ENCODE assay signal across 8 cellular contexts in the genomic region with DNA sequence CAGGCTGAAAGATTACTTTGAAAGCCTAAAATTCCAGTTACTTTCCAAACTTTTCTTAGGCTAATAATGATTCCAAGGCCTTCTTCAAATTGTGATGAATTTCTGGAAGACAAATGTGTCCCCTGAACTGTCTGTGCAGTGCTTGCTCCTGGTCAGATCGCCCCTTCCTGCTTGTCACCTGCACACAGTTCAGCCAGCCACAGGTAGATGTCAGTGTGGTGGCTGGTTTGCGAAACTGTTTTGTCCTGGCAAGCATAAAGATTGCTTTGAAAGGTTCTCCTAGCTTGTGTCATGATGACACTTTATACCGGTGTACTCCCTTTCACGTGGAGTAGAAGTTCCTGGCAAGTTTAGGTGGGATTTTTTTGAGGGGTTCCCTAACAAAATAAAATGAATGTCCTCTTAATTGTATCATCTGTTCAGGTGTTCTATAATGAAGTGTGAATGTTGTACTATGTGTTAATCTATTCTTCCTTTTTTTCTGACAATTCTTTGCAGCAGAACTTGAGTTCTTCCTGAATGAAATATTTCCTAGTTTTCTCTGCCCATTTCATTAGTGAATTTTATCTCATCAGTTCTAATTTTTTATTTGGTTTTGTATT.
A peak's percentile ranks its signal among the peaks of the same experiment; 100 is the strongest.
DNase-seq lines count a peak whose midpoint lies in the region; ATAC-seq and TF ChIP-seq lines count a peak whose summit lies in the region.

No MANE protein-coding gene starts in this region.

- no peak overlapping the region for H3K18ac ChIP-seq in neuronal stem cell (ENCODE audit: low read length)

- no peaks in the 10 kb centered on the region for H3K36me3 Mint-ChIP-seq in natural killer cell
- no peaks in the 10 kb centered on the region for H3K36me3 Mint-ChIP-seq in natural killer cell treated with Interleukin-12 subunit alpha and Interleukin-12 subunit beta and Interleukin-15 and Interleukin-18, amount 100 ng/mL, for 72 hours
- no peaks in the 10 kb centered on the region for H3K36me3 Mint-ChIP-seq in activated T-cell treated with anti-CD3 and anti-CD28 coated beads, Interleukin-2, amount 50 U/mL, for 72 hours (ENCODE audit: insufficient read depth in 2 of 2)

- H3K27me3 Mint-ChIP-seq in natural killer cell (ENCODE audit: low read depth in 2 of 2): no peaks in the 10 kb centered on the region
- no peaks in the 10 kb centered on the region for H3K27me3 Mint-ChIP-seq in natural killer cell treated with Interleukin-12 subunit alpha and Interleukin-12 subunit beta and Interleukin-15 and Interleukin-18, amount 100 ng/mL, for 72 hours
- no peaks in the 10 kb centered on the region for H3K27me3 Mint-ChIP-seq in activated T-cell treated with anti-CD3 and anti-CD28 coated beads, Interleukin-2, amount 50 U/mL, for 72 hours (ENCODE audit: low read depth)

- H3K27ac Mint-ChIP-seq in natural killer cell: no peak overlapping the region
- H3K27ac Mint-ChIP-seq in natural killer cell treated with Interleukin-12 subunit alpha and Interleukin-12 subunit beta and Interleukin-15 and Interleukin-18, amount 100 ng/mL, for 72 hours: no peak overlapping the region
- peak overlapping the region; percentile 89 for H3K27ac Mint-ChIP-seq in activated T-cell treated with anti-CD3 and anti-CD28 coated beads, Interleukin-2, amount 50 U/mL, for 72 hours

- intact Hi-C loops in natural killer cell (cut with micrococcal nuclease): loop anchor here (2.0 kb wide), 1 partner anchor 582 kb away; no protein-coding TSS in a partner anchor

- H4K8ac ChIP-seq in neuronal stem cell (ENCODE audit: low read depth, low read length): no peak overlapping the region

- no peak overlapping the region for H2AK5ac ChIP-seq in neuronal stem cell (ENCODE audit: low read depth, low read length)

- H3K36me3 ChIP-seq in right atrium auricular region (no peaks in the 10 kb centered on the region), neuronal stem cell (replicated peaks in 1 of 2; ENCODE audit: control insufficient read depth in 2 of 2, insufficient read depth in 2 of 2, low read length in 2 of 2) (no peaks in the 10 kb centered on the region)

- H3K4me1 ChIP-seq in right atrium auricular region: no peaks in the 10 kb centered on the region
- H3K4me1 ChIP-seq in neuronal stem cell (ENCODE audit: control insufficient read depth in 2 of 2, insufficient read depth in 1 of 2, low read depth in 1 of 2, low read length in 2 of 2): peaks cover 2 to 14% of the 10 kb centered on the region in 2 donors

- H3K79me1 ChIP-seq in neuronal stem cell (ENCODE audit: low read depth, low read length): no peaks in the 10 kb centered on the region

- H3K9ac ChIP-seq in neuronal stem cell (ENCODE audit: low read depth, low read length, poor library complexity): no peak overlapping the region

- no peak overlapping the region for H3K23ac ChIP-seq in neuronal stem cell (ENCODE audit: low read depth, low read length, poor library complexity)

- no peak overlapping the region for H2BK12ac ChIP-seq in neuronal stem cell (ENCODE audit: low read length)

- H3K4me3 Mint-ChIP-seq in natural killer cell: no peak overlapping the region
- H3K4me3 Mint-ChIP-seq in natural killer cell treated with Interleukin-12 subunit alpha and Interleukin-12 subunit beta and Interleukin-15 and Interleukin-18, amount 100 ng/mL, for 72 hours: no peak overlapping the region
- H3K4me3 Mint-ChIP-seq in activated T-cell treated with anti-CD3 and anti-CD28 coated beads, Interleukin-2, amount 50 U/mL, for 72 hours: no peak overlapping the region

- H4K91ac ChIP-seq in neuronal stem cell (ENCODE audit: low read depth, low read length, poor library complexity): no peak overlapping the region

- no peak overlapping the region for H2AFZ ChIP-seq in neuronal stem cell (ENCODE audit: low read length)

- H3K4me3 ChIP-seq in right atrium auricular region: no peak overlapping the region
- no peak overlapping the region for H3K4me3 ChIP-seq in neuronal stem cell (ENCODE audit: low read length in 2 of 2)

- H3K4me1 Mint-ChIP-seq in natural killer cell: peaks cover 16 to 18% of the 10 kb centered on the region in 2 donors
- peaks cover 15 to 23% of the 10 kb centered on the region in 2 donors for H3K4me1 Mint-ChIP-seq in natural killer cell treated with Interleukin-12 subunit alpha and Interleukin-12 subunit beta and Interleukin-15 and Interleukin-18, amount 100 ng/mL, for 72 hours (ENCODE audit: low read depth in 2 of 2)
- peaks cover 9% of the 10 kb centered on the region for H3K4me1 Mint-ChIP-seq in activated T-cell treated with anti-CD3 and anti-CD28 coated beads, Interleukin-2, amount 50 U/mL, for 72 hours (ENCODE audit: low read depth)

- H3K9me3 ChIP-seq in right atrium auricular region: no peaks in the 10 kb centered on the region
- H3K9me3 ChIP-seq in neuronal stem cell (replicated peaks in 1 of 2; ENCODE audit: control insufficient read depth in 2 of 2, insufficient read depth in 1 of 2, low read depth in 1 of 2, low read length in 2 of 2): no peaks in the 10 kb centered on the region

- no peak overlapping the region for H2BK5ac ChIP-seq in neuronal stem cell (ENCODE audit: low read length)

- no peak overlapping the region for H2BK120ac ChIP-seq in neuronal stem cell (ENCODE audit: low read depth, low read length)

- H3K27me3 ChIP-seq in right atrium auricular region (no peaks in the 10 kb centered on the region), neuronal stem cell (ENCODE audit: control insufficient read depth in 3 of 3, insufficient read depth in 3 of 3, low read depth in 1 of 3, low read length in 3 of 3) (no peaks in the 10 kb centered on the region)

- peak; percentile 60 for TF ChIP-seq CTCF in natural killer cell (IDR thresholded peaks at IDR 0.05)
- TF ChIP-seq CTCF in right atrium auricular region (IDR thresholded peaks at IDR 0.05): peak; percentile 32 to 70

- DNase-seq in natural killer cell (peak; percentile 20), NCI-H345 (lab: John Stamatoyannopoulos, UW) (peak; percentile 82), right atrium auricular region (ENCODE audit: low spot score) (no peak), neuronal stem cell (ENCODE audit: low spot score) (no peak)
- DNase-seq in natural killer cell treated with Interleukin-12 subunit alpha and Interleukin-12 subunit beta and Interleukin-15 and Interleukin-18, amount 100 ng/mL, for 72 hours (ENCODE audit: low spot score): no peak
- peak; percentile 13 to 34 for DNase-seq in activated T-cell treated with anti-CD3 and anti-CD28 coated beads, Interleukin-2, amount 50 U/mL, for 72 hours
- DNase-seq in stimulated activated CD4-positive, alpha-beta T cell treated with anti-CD3 and anti-CD28 coated beads, Interleukin-2, amount 100 ng/mL, for 48 hours: peak; percentile 4

- no peaks in the 10 kb centered on the region for H3K9me3 Mint-ChIP-seq in natural killer cell
- H3K9me3 Mint-ChIP-seq in natural killer cell treated with Interleukin-12 subunit alpha and Interleukin-12 subunit beta and Interleukin-15 and Interleukin-18, amount 100 ng/mL, for 72 hours: no peaks in the 10 kb centered on the region
- no peaks in the 10 kb centered on the region for H3K9me3 Mint-ChIP-seq in activated T-cell treated with anti-CD3 and anti-CD28 coated beads, Interleukin-2, amount 50 U/mL, for 72 hours

- peak; percentile 70 to 81 (median 76) for ATAC-seq in natural killer cell
- ATAC-seq in natural killer cell treated with Interleukin-12 subunit alpha and Interleukin-12 subunit beta and Interleukin-15 and Interleukin-18, amount 100 ng/mL, for 72 hours: no peak
- peak; percentile 89 for ATAC-seq in HG02981 (IDR thresholded peaks at IDR 0.05; ENCODE audit: unreplicated experiment)
- ATAC-seq in activated T-cell treated with anti-CD3 and anti-CD28 coated beads, Interleukin-2, amount 50 U/mL, for 72 hours (replicated peaks in 1 of 2): peak; percentile 66 to 70

- H3K4me2 ChIP-seq in neuronal stem cell (ENCODE audit: insufficient read depth, low read length, poor library complexity, severe bottlenecking): no peak overlapping the region

- no peak overlapping the region for H2BK15ac ChIP-seq in neuronal stem cell (ENCODE audit: low read length)

- no peak overlapping the region for H3K4ac ChIP-seq in neuronal stem cell (ENCODE audit: low read length)

- no peak overlapping the region for H3K14ac ChIP-seq in neuronal stem cell (ENCODE audit: low read length)

- H3K27ac ChIP-seq in right atrium auricular region (peak overlapping the region in 1 of 2 donors; percentile 9), neuronal stem cell (replicated peaks; ENCODE audit: low read length) (no peak overlapping the region)

- no CpG with 5 or more reads among the region's 4 CpGs for WGBS in neuronal stem cell (ENCODE audit: extremely low coverage in 2 of 2, insufficient read length in 2 of 2, insufficient replicate concordance in 1 of 2), 2 donors

Comparison
In these comparisons a context has a peak if more than half of its experiments do, and no peak if none do; other contexts are left out.
1. ATAC-seq: peak in natural killer cell (3 of 3), HG02981 (single experiment) and activated T-cell treated with anti-CD3 and anti-CD28 coated beads, Interleukin-2, amount 50 U/mL, for 72 hours (2 of 2); none in natural killer cell treated with Interleukin-12 subunit alpha and Interleukin-12 subunit beta and Interleukin-15 and Interleukin-18, amount 100 ng/mL, for 72 hours (0 of 2).
2. DNase-seq: peak in natural killer cell (single experiment), NCI-H345 (single experiment), activated T-cell treated with anti-CD3 and anti-CD28 coated beads, Interleukin-2, amount 50 U/mL, for 72 hours (2 of 2) and stimulated activated CD4-positive, alpha-beta T cell treated with anti-CD3 and anti-CD28 coated beads, Interleukin-2, amount 100 ng/mL, for 48 hours (2 of 2); none in natural killer cell treated with Interleukin-12 subunit alpha and Interleukin-12 subunit beta and Interleukin-15 and Interleukin-18, amount 100 ng/mL, for 72 hours (single experiment), right atrium auricular region (single experiment) and neuronal stem cell (single experiment).